ENCODE assay signal across 11 cellular contexts in genomic region chr12:58888131-58888783, GRCh38. TPM values are rescaled to one million over a fixed set of nuclear protein-coding genes. Genes with fewer than 3 reads are reported as not detected.
A peak's percentile ranks its signal among the peaks of the same experiment; 100 is the strongest.
DNase-seq lines count a peak whose midpoint lies in the region; ATAC-seq and TF ChIP-seq lines count a peak whose summit lies in the region.
"Had no signal": no experiment of that assay in that cellular context is flagged by ENCODE, and none has a peak within 500 bp of the region (broad histone marks: within the 10 kb centered on the region; RNA-seq: fewer than 3 reads in every experiment).

No MANE protein-coding gene starts in this region.

- ATAC-seq in GM18517 (IDR thresholded peaks at IDR 0.05; ENCODE audit: unreplicated experiment) (no peak), HG03280 (IDR thresholded peaks at IDR 0.05; ENCODE audit: unreplicated experiment) (no peak), GM21529 (IDR thresholded peaks at IDR 0.05; ENCODE audit: unreplicated experiment) (no peak)
- ATAC-seq: lower lobe of right lung; stimulated activated effector memory CD8-positive, alpha-beta T cell treated with anti-CD3 and anti-CD28 coated beads, Interleukin-12 subunit alpha, Interleukin-12 subunit beta, amount 100 ng/mL, for 72 hours had no signal

- peak; percentile 45 for DNase-seq in AG08396 (ENCODE audit: low spot score)
- peak; percentile 91 for DNase-seq in NCI-H2029 treated with DMSO at 0.1 percent for 48 hours (lab: John Stamatoyannopoulos, UW)
- peak; percentile 33 to 93 for DNase-seq in cardiac fibroblast (ENCODE audit: low read depth in 2 of 2)
- DNase-seq in left kidney (ENCODE audit: low read depth, low spot score), result peak; percentile 62
- DNase-seq in mucosa of gallbladder (ENCODE audit: low spot score), result no peak
- DNase-seq: Caco-2, lower lobe of right lung had no signal

- H3K4me3 ChIP-seq in cardiac fibroblast (replicated peaks in 1 of 2; ENCODE audit: low read depth in 2 of 2, low read length in 2 of 2), result no peak overlapping the region
- H3K4me3 ChIP-seq: lower lobe of right lung had no signal

- no peak for TF ChIP-seq CTCF in cardiac fibroblast (IDR thresholded peaks at IDR 0.05; ENCODE audit: low read depth, low read length)

RNA-seq across cellular contexts. Expression of gene LRIG3, which starts 32.0 kb away (rescaled TPM):
- total RNA-seq in mucosa of gallbladder, result 50.8 TPM
